11 cellular contexts compared by ENCODE assay signal in genomic region chr2:241639385-241639784, GRCh38. TPM values are rescaled to one million over a fixed set of nuclear protein-coding genes. Genes with fewer than 3 reads are reported as not detected.
DNase-seq lines count a peak whose midpoint lies in the region; ATAC-seq and TF ChIP-seq lines count a peak whose summit lies in the region.
"Had no signal": no experiment of that assay in that cellular context is flagged by ENCODE, and none has a peak within 500 bp of the region (broad histone marks: within the 10 kb centered on the region; RNA-seq: fewer than 3 reads in every experiment).

No MANE protein-coding gene starts in this region.

- no peak for TF ChIP-seq CTCF in progenitor cell of endocrine pancreas (IDR thresholded peaks at IDR 0.05; ENCODE audit: unreplicated experiment)

- ATAC-seq in effector memory CD8-positive, alpha-beta T cell (replicated peaks): no peak
- no peak for ATAC-seq in HG03045 (IDR thresholded peaks at IDR 0.05; ENCODE audit: unreplicated experiment)
- ATAC-seq in HG03175 (IDR thresholded peaks at IDR 0.05; ENCODE audit: unreplicated experiment): no peak
- ATAC-seq: pancreas had no signal

- no peaks in the 10 kb centered on the region for H3K27me3 Mint-ChIP-seq in activated T-cell treated with anti-CD3 and anti-CD28 coated beads, Interleukin-2, amount 50 U/mL, for 24 hours
- H3K27me3 Mint-ChIP-seq in IgD-negative memory B cell (no peaks in the 10 kb centered on the region), progenitor cell of endocrine pancreas (no peaks in the 10 kb centered on the region)
- H3K27me3 Mint-ChIP-seq in effector memory CD8-positive, alpha-beta T cell: no peaks in the 10 kb centered on the region

- H3K27ac Mint-ChIP-seq in activated T-cell treated with anti-CD3 and anti-CD28 coated beads, Interleukin-2, amount 50 U/mL, for 24 hours: peak overlapping the region; percentile 53
- H3K27ac Mint-ChIP-seq in IgD-negative memory B cell: peak overlapping the region; percentile 16 to 86 (median 63)
- H3K27ac Mint-ChIP-seq in effector memory CD8-positive, alpha-beta T cell: peak overlapping the region in 1 of 2 donors; percentile 90
- H3K27ac Mint-ChIP-seq in progenitor cell of endocrine pancreas: peak overlapping the region; percentile 24

- H3K36me3 Mint-ChIP-seq in activated T-cell treated with anti-CD3 and anti-CD28 coated beads, Interleukin-2, amount 50 U/mL, for 24 hours (ENCODE audit: low read depth): peaks cover 66% of the 10 kb centered on the region
- H3K36me3 Mint-ChIP-seq in IgD-negative memory B cell (peaks cover 4% of the 10 kb centered on the region), progenitor cell of endocrine pancreas (ENCODE audit: insufficient read depth) (peaks cover 2% of the 10 kb centered on the region)
- H3K36me3 Mint-ChIP-seq in effector memory CD8-positive, alpha-beta T cell (ENCODE audit: insufficient read depth): peaks cover 20% of the 10 kb centered on the region

- H3K9me3 Mint-ChIP-seq in activated T-cell treated with anti-CD3 and anti-CD28 coated beads, Interleukin-2, amount 50 U/mL, for 24 hours: no peaks in the 10 kb centered on the region
- H3K9me3 Mint-ChIP-seq in IgD-negative memory B cell (no peaks in the 10 kb centered on the region), progenitor cell of endocrine pancreas (ENCODE audit: low read depth) (no peaks in the 10 kb centered on the region)
- H3K9me3 Mint-ChIP-seq in effector memory CD8-positive, alpha-beta T cell: no peaks in the 10 kb centered on the region

- no peak for DNase-seq in activated T-cell treated with anti-CD3 and anti-CD28 coated beads, Interleukin-2, amount 50 U/mL, for 24 hours
- DNase-seq in activated T-cell treated with anti-CD3 and anti-CD28 coated beads, Interleukin-2, amount 50 U/mL, for 1 hour: no peak
- DNase-seq in effector memory CD8-positive, alpha-beta T cell: no peak
- DNase-seq in progenitor cell of endocrine pancreas (ENCODE audit: low spot score, unreplicated experiment) (no peak), GM19240 (ENCODE audit: insufficient read length, low spot score) (no peak)
- DNase-seq: EL, NCI-H2171 had no signal

- H3K4me3 Mint-ChIP-seq in activated T-cell treated with anti-CD3 and anti-CD28 coated beads, Interleukin-2, amount 50 U/mL, for 24 hours: peak overlapping the region; percentile 89
- H3K4me3 Mint-ChIP-seq in IgD-negative memory B cell (peak overlapping the region in 3 of 4 donors; percentile 3 to 91 (median 54)), progenitor cell of endocrine pancreas (ENCODE audit: low read depth) (peak overlapping the region; percentile 52)
- H3K4me3 Mint-ChIP-seq in effector memory CD8-positive, alpha-beta T cell: peak overlapping the region; percentile 14 to 89

- H3K4me1 Mint-ChIP-seq in activated T-cell treated with anti-CD3 and anti-CD28 coated beads, Interleukin-2, amount 50 U/mL, for 24 hours (ENCODE audit: low read depth): peaks cover 57% of the 10 kb centered on the region
- peaks cover 21 to 46% (median 30%) of the 10 kb centered on the region in 3 donors for H3K4me1 Mint-ChIP-seq in IgD-negative memory B cell
- peaks cover 45 to 49% of the 10 kb centered on the region in 2 donors for H3K4me1 Mint-ChIP-seq in effector memory CD8-positive, alpha-beta T cell (ENCODE audit: low read depth in 2 of 2)
- peaks cover 24% of the 10 kb centered on the region for H3K4me1 Mint-ChIP-seq in progenitor cell of endocrine pancreas (ENCODE audit: low read depth)

RNA-seq across cellular contexts. Expression of gene ATG4B, which starts 1.9 kb away (rescaled TPM):
- polyA plus RNA-seq in IgD-negative memory B cell: 59.3 TPM
- total RNA-seq in progenitor cell of endocrine pancreas: 142 and 143 TPM in 2 replicates

RNA-seq across cellular contexts. Expression of gene THAP4, which starts 2.4 kb away (rescaled TPM):
- polyA plus RNA-seq in IgD-negative memory B cell: 39.6 TPM
- 55.8 and 61.0 TPM in 2 replicates for total RNA-seq in progenitor cell of endocrine pancreas

RNA-seq across cellular contexts. Expression of gene DTYMK, which starts 47.2 kb away (rescaled TPM):
- 40.5 TPM for polyA plus RNA-seq in IgD-negative memory B cell
- 51.4 and 54.4 TPM in 2 replicates for total RNA-seq in progenitor cell of endocrine pancreas
